In the genomic region with DNA sequence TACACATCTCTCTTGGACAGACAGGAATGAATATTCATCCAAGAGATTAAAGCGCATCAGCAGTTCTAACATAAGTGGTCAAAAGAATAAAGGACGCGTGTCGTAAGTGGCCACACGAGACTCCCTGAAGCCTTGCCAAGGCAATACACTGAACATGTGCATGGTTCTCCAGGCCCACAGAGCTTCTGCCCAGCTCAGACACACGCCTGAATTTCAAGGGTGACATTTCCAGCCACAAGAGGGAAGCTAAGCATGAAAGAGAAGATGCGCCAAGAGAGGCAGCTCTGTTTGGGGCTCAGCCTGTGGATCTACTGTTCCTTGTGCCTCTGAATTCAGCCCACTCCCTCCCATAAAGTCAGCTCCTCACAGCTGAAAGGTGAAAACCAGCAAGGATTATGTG, we compare ENCODE assay signal across 25 cellular contexts.
"Had no signal": no experiment of that assay in that cellular context is flagged by ENCODE, and none has a peak within 500 bp of the region (broad histone marks: within the 10 kb centered on the region; RNA-seq: fewer than 3 reads in every experiment).

No MANE protein-coding gene starts in this region.

- H3K4me1 Mint-ChIP-seq: activated naive CD8-positive, alpha-beta T cell treated with anti-CD3 and anti-CD28 coated beads, Interleukin-2, amount 10 ng/mL, durations not matched to agents 7 days and 5 days had no signal

- H3K27ac Mint-ChIP-seq: activated CD8-positive, alpha-beta T cell treated with anti-CD3 and anti-CD28 coated beads, Interleukin-2, amount 10 ng/mL, durations not matched to agents 7 days and 5 days; activated naive CD8-positive, alpha-beta T cell treated with anti-CD3 and anti-CD28 coated beads, Interleukin-2, amount 10 ng/mL, durations not matched to agents 7 days and 5 days; T-helper 1 cell treated with Interleukin-12 subunit alpha and Interleukin-12 subunit beta and Interleukin-4 antibody, amounts not matched to agents 30 μg/mL and 1 μg/mL, for 36 hours; WTC11 had no signal

- H3K9me3 Mint-ChIP-seq: activated naive CD8-positive, alpha-beta T cell treated with anti-CD3 and anti-CD28 coated beads, Interleukin-2, amount 10 ng/mL, durations not matched to agents 7 days and 5 days; T-helper 1 cell treated with Interleukin-12 subunit alpha and Interleukin-12 subunit beta and Interleukin-4 antibody, amounts not matched to agents 30 μg/mL and 1 μg/mL, for 36 hours; WTC11 had no signal

- H3K27me3 Mint-ChIP-seq: activated naive CD8-positive, alpha-beta T cell treated with anti-CD3 and anti-CD28 coated beads, Interleukin-2, amount 10 ng/mL, durations not matched to agents 7 days and 5 days had no signal

- ATAC-seq: activated CD8-positive, alpha-beta T cell treated with anti-CD3 and anti-CD28 coated beads, Interleukin-2, amount 10 ng/mL, durations not matched to agents 7 days and 5 days; Panc1; Right ventricle myocardium inferior; WTC11 had no signal

- H3K36me3 Mint-ChIP-seq: activated naive CD8-positive, alpha-beta T cell treated with anti-CD3 and anti-CD28 coated beads, Interleukin-2, amount 10 ng/mL, durations not matched to agents 7 days and 5 days; WTC11 had no signal

- H3K4me3 Mint-ChIP-seq: activated CD8-positive, alpha-beta T cell treated with anti-CD3 and anti-CD28 coated beads, Interleukin-2, amount 10 ng/mL, durations not matched to agents 7 days and 5 days; activated naive CD8-positive, alpha-beta T cell treated with anti-CD3 and anti-CD28 coated beads, Interleukin-2, amount 10 ng/mL, durations not matched to agents 7 days and 5 days; T-helper 1 cell treated with Interleukin-12 subunit alpha and Interleukin-12 subunit beta and Interleukin-4 antibody, amounts not matched to agents 30 μg/mL and 1 μg/mL, for 36 hours; WTC11 had no signal

- DNase-seq: activated CD4-positive, alpha-beta T cell treated with anti-CD3 and anti-CD28 coated beads for 48 hours; activated CD4-positive, alpha-beta T cell treated with anti-CD3 and anti-CD28 coated beads, Interleukin-2, amount 50 U/mL, for 4 hours; activated CD4-positive, CD25-positive, alpha-beta regulatory T cell treated with anti-CD3 and anti-CD28 coated beads, Interleukin-2, amount 50 U/mL, for 72 hours; activated CD8-positive, alpha-beta memory T cell treated with anti-CD3 and anti-CD28 coated beads, Interleukin-2, amount 50 U/mL, for 48 hours; activated CD8-positive, alpha-beta T cell treated with anti-CD3 and anti-CD28 coated beads, Interleukin-2, amount 10 ng/mL, durations not matched to agents 7 days and 5 days; activated naive CD4-positive, alpha-beta T cell treated with anti-CD3 and anti-CD28 coated beads, Interleukin-2, amount 50 U/mL, for 16 hours; activated naive CD8-positive, alpha-beta T cell treated with anti-CD3 and anti-CD28 coated beads, Interleukin-2, amount 10 ng/mL, durations not matched to agents 7 days and 5 days; activated T-cell treated with anti-CD3 and anti-CD28 coated beads, Interleukin-2, amount 50 U/mL, for 1 hour; aorta; caudate nucleus; NCI-H1105; NCI-H1436; NCI-H1694 treated with DMSO at 0.1 percent for 48 hours; NCI-H2081 treated with DMSO at 0.1 percent for 48 hours; NCI-H226; NCI-H526; NCI-H774; NK-92 treated with Interleukin-12 subunit alpha and Interleukin-12 subunit beta, amount 100 ng/mL, for 24 hours; OCI-M1; RPMI8226; T-helper 9 cell had no signal
